In the genomic region with DNA sequence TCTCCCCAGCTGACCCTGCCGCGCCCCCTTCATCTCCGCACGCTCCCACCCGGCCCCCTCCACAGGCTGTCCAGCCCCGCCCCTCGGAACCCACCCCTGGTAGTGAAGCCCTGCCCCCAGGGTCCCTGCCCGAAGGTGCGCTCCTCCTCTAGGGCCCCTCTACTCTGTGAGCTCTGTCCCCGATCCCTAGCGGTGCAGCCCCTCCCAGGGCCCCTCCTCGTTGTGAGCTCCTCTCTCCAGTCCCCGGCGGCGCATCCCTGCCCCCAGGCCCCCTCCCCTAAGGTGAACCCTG, we compare ENCODE assay signal across 1 cellular context.
TF ChIP-seq lines count a peak whose summit lies in the region.

No MANE protein-coding gene starts in this region.

TF ChIP-seq in WTC11, 78 proteins besides CTCF, POLR2A, EP300 and RAD21 (continued from another document):
- TF ChIP-seq GRHL2 (CRISPR knock-in tag; IDR thresholded peaks at IDR 0.05; ENCODE audit: insufficient replicate concordance, severe bottlenecking), result no peak
- TF ChIP-seq, protein P1, sequence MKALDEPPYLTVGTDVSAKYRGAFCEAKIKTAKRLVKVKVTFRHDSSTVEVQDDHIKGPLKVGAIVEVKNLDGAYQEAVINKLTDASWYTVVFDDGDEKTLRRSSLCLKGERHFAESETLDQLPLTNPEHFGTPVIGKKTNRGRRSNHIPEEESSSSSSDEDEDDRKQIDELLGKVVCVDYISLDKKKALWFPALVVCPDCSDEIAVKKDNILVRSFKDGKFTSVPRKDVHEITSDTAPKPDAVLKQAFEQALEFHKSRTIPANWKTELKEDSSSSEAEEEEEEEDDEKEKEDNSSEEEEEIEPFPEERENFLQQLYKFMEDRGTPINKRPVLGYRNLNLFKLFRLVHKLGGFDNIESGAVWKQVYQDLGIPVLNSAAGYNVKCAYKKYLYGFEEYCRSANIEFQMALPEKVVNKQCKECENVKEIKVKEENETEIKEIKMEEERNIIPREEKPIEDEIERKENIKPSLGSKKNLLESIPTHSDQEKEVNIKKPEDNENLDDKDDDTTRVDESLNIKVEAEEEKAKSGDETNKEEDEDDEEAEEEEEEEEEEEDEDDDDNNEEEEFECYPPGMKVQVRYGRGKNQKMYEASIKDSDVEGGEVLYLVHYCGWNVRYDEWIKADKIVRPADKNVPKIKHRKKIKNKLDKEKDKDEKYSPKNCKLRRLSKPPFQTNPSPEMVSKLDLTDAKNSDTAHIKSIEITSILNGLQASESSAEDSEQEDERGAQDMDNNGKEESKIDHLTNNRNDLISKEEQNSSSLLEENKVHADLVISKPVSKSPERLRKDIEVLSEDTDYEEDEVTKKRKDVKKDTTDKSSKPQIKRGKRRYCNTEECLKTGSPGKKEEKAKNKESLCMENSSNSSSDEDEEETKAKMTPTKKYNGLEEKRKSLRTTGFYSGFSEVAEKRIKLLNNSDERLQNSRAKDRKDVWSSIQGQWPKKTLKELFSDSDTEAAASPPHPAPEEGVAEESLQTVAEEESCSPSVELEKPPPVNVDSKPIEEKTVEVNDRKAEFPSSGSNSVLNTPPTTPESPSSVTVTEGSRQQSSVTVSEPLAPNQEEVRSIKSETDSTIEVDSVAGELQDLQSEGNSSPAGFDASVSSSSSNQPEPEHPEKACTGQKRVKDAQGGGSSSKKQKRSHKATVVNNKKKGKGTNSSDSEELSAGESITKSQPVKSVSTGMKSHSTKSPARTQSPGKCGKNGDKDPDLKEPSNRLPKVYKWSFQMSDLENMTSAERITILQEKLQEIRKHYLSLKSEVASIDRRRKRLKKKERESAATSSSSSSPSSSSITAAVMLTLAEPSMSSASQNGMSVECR (CRISPR knock-in tag; IDR thresholded peaks at IDR 0.05; ENCODE audit: borderline replicate concordance), result no peak
- TF ChIP-seq ETV6 (CRISPR knock-in tag; IDR thresholded peaks at IDR 0.05), result no peak
TF ChIP-seq in WTC11: peak in this region for 0.
